22 cellular contexts compared by ENCODE assay signal in the genomic region with DNA sequence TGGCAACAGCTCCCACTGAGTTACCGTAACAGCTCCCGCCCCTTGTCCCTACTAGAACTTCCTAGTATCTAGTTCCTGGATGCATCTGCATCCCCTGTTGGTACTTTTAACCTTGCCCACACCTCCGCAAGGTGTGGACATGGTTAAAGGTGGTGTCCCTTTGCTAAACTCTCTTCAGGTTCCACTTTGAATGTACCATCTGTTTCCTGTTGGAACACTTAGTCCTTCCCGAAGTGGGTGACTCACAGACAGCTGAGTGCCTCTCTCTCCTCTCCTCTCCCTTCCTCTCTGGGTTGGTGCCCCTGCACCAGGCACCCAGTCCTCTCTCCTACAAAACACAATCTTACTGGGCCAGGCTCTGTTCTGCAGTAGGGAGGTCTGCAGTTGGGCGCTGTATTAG. TPM values are rescaled to one million over a fixed set of nuclear protein-coding genes. Genes with fewer than 3 reads are reported as not detected.
DNase-seq lines count a peak whose midpoint lies in the region; ATAC-seq, FAIRE-seq and TF ChIP-seq lines count a peak whose summit lies in the region.
"Had no signal": no experiment of that assay in that cellular context is flagged by ENCODE, and none has a peak within 500 bp of the region (broad histone marks: within the 10 kb centered on the region; RNA-seq: fewer than 3 reads in every experiment).

No MANE protein-coding gene starts in this region.

- DNase-seq in NCI-H2107 treated with DMSO at 0.1 percent for 48 hours (lab: John Stamatoyannopoulos, UW; ENCODE audit: unreplicated experiment) (peak; percentile 26), NCI-H2107 (lab: John Stamatoyannopoulos, UW) (no peak), KBM-7 (peak; percentile 37), K562 (ENCODE audit: extremely low read depth in 1 of 4, low spot score in 3 of 4) (no peak)
- DNase-seq in stimulated activated effector memory CD8-positive, alpha-beta T cell treated with anti-CD3 and anti-CD28 coated beads, Interleukin-12 subunit alpha, Interleukin-12 subunit beta, amount 100 ng/mL, for 72 hours (ENCODE audit: low spot score in 2 of 2), result no peak
- DNase-seq: activated CD4-positive, alpha-beta T cell treated with anti-CD3 and anti-CD28 coated beads, Interleukin-2, amount 50 U/mL, for 48 hours; activated T-cell treated with anti-CD3 and anti-CD28 coated beads, Interleukin-2, amount 50 U/mL, for 4 hours; DMS79; HFFc6; kidney glomerular epithelial cell; MM.1S; NCI-H2081 treated with DMSO at 0.1 percent for 48 hours; retina; stimulated activated naive CD4-positive, alpha-beta T cell treated with Interleukin-2 at 50 U/mL for 16 hours; SW 1271 had no signal

- no peak for TF ChIP-seq EP300 in K562 (IDR thresholded peaks at IDR 0.05; ENCODE audit: low read length)

- H4K20me1 ChIP-seq in K562 (replicated peaks; ENCODE audit: control insufficient read depth, insufficient read depth, low read length), result no peaks in the 10 kb centered on the region
- H4K20me1 ChIP-seq: BLaER1 treated with 17β-estradiol and CSF1 and Interleukin-3, amounts not matched to agents 10 nM and 100 nM had no signal

- no TSS peak for BruUV-seq in K562 (replicated peaks; lab: Mats Ljungman, UMichigan)

- no peak overlapping the region for H3K9ac ChIP-seq in K562 (ENCODE audit: insufficient read depth in 1 of 2, low read depth in 2 of 2, low read length in 2 of 2)
- H3K9ac ChIP-seq: BLaER1 treated with 17β-estradiol and CSF1 and Interleukin-3, amounts not matched to agents 10 nM and 100 nM had no signal

- intact Hi-C loops in K562 (cut with micrococcal nuclease), result no loop called here

- FAIRE-seq in K562 (lab: Jason Lieb, UNC), result no peak
- FAIRE-seq: A204.1 had no signal

- no peaks in the 10 kb centered on the region for H3K27me3 Mint-ChIP-seq in stimulated activated memory B cell treated with anti-CD40 and anti-IgM and Interleukin-4, amounts not matched to agents 10 μg/mL and 1 μg/mL and 100 μg/mL, for 72 hours

- in situ Hi-C loops in KBM-7 (cut with MboI; ENCODE audit: low pct_unique_long_range_greater_than_20kb, low sequenced_read_pairs), result no loop called here
- in situ Hi-C loops in K562 (cut with MboI), result no loop called here

- H3K9me3 ChIP-seq in K562 (replicated peaks; ENCODE audit: control insufficient read depth, insufficient read depth, low read depth, low read length), result no peaks in the 10 kb centered on the region; the same call in 1 of the 2 replicates

- ATAC-seq in K562 (no peak), GM19023 (IDR thresholded peaks at IDR 0.05; ENCODE audit: unreplicated experiment) (no peak), GM21423 (IDR thresholded peaks at IDR 0.05; ENCODE audit: unreplicated experiment) (no peak)
- no peak for ATAC-seq in stimulated activated memory B cell treated with anti-CD40 and anti-IgM and Interleukin-4, amounts not matched to agents 10 μg/mL and 1 μg/mL and 100 μg/mL, for 72 hours
- ATAC-seq in stimulated activated effector memory CD8-positive, alpha-beta T cell treated with anti-CD3 and anti-CD28 coated beads, Interleukin-12 subunit alpha, Interleukin-12 subunit beta, amount 100 ng/mL, for 72 hours, result no peak
- ATAC-seq: activated T-cell treated with anti-CD3 and anti-CD28 coated beads, Interleukin-2, amount 50 U/mL, for 4 hours had no signal

- POLR2A ChIA-PET in K562 (lab: Yijun Ruan, JAX), result interaction anchor here (0.7 kb wide), 1 partner anchor 12 kb away, joined by 3 read pairs; no protein-coding TSS in a partner anchor

- no peak for TF ChIP-seq RAD21 in K562 (CRISPR knock-in tag; conservative IDR thresholded peaks at IDR 0.05 in 1 of 2, IDR thresholded peaks at IDR 0.05 in 1 of 2)

- peaks cover 32% of the 10 kb centered on the region for H3K4me1 Mint-ChIP-seq in stimulated activated memory B cell treated with anti-CD40 and anti-IgM and Interleukin-4, amounts not matched to agents 10 μg/mL and 1 μg/mL and 100 μg/mL, for 72 hours
- H3K4me1 Mint-ChIP-seq in stimulated activated effector memory CD8-positive, alpha-beta T cell treated with anti-CD3 and anti-CD28 coated beads, Interleukin-12 subunit alpha, Interleukin-12 subunit beta, amount 100 ng/mL, for 72 hours, result peaks cover 7% of the 10 kb centered on the region

- peak overlapping the region; percentile 31 for H3K27ac Mint-ChIP-seq in stimulated activated memory B cell treated with anti-CD40 and anti-IgM and Interleukin-4, amounts not matched to agents 10 μg/mL and 1 μg/mL and 100 μg/mL, for 72 hours
- no peak overlapping the region for H3K27ac Mint-ChIP-seq in stimulated activated effector memory CD8-positive, alpha-beta T cell treated with anti-CD3 and anti-CD28 coated beads, Interleukin-12 subunit alpha, Interleukin-12 subunit beta, amount 100 ng/mL, for 72 hours
- H3K27ac Mint-ChIP-seq: HFFc6 had no signal

- CTCF ChIA-PET in K562 (lab: Yijun Ruan, JAX; ENCODE audit: low intra/inter-chr PET ratio), result no interaction called here

- H3K4me2 ChIP-seq in K562 (ENCODE audit: insufficient read depth, low read length), result no peak overlapping the region
- H3K4me2 ChIP-seq: hepatocyte had no signal

- TF ChIP-seq CTCF in K562 (IDR thresholded peaks at IDR 0.05 in 2 of 3, conservative IDR thresholded peaks at IDR 0.05 in 1 of 3; ENCODE audit: insufficient read depth in 2 of 3, low read depth in 1 of 3, low read length in 3 of 3), result no peak

- H3K9me3 Mint-ChIP-seq in stimulated activated memory B cell treated with anti-CD40 and anti-IgM and Interleukin-4, amounts not matched to agents 10 μg/mL and 1 μg/mL and 100 μg/mL, for 72 hours, result peaks cover 11% of the 10 kb centered on the region
- H3K9me3 Mint-ChIP-seq in stimulated activated effector memory CD8-positive, alpha-beta T cell treated with anti-CD3 and anti-CD28 coated beads, Interleukin-12 subunit alpha, Interleukin-12 subunit beta, amount 100 ng/mL, for 72 hours, result no peaks in the 10 kb centered on the region
- H3K9me3 Mint-ChIP-seq: activated T-cell treated with anti-CD3 and anti-CD28 coated beads, Interleukin-2, amount 50 U/mL, for 4 hours; HFFc6 had no signal

- H3K4me3 ChIP-seq in K562, result no peak overlapping the region
- H3K4me3 ChIP-seq: hepatocyte, tibial nerve had no signal

- H3K9me1 ChIP-seq in K562 (ENCODE audit: control insufficient read depth, insufficient read depth, low read length), result no peaks in the 10 kb centered on the region

- H3K27me3 ChIP-seq in K562 (ENCODE audit: control insufficient read depth in 2 of 2, insufficient read depth in 2 of 2, low read length in 2 of 2), result no peaks in the 10 kb centered on the region
- H3K27me3 ChIP-seq: BLaER1 treated with 17β-estradiol and CSF1 and Interleukin-3, amounts not matched to agents 10 nM and 100 nM; hepatocyte; tibial nerve had no signal

- no peak overlapping the region for H3K4me3 Mint-ChIP-seq in stimulated activated memory B cell treated with anti-CD40 and anti-IgM and Interleukin-4, amounts not matched to agents 10 μg/mL and 1 μg/mL and 100 μg/mL, for 72 hours
- H3K4me3 Mint-ChIP-seq in stimulated activated effector memory CD8-positive, alpha-beta T cell treated with anti-CD3 and anti-CD28 coated beads, Interleukin-12 subunit alpha, Interleukin-12 subunit beta, amount 100 ng/mL, for 72 hours, result no peak overlapping the region
- H3K4me3 Mint-ChIP-seq: activated T-cell treated with anti-CD3 and anti-CD28 coated beads, Interleukin-2, amount 50 U/mL, for 4 hours; HFFc6 had no signal

- TF ChIP-seq POLR2A in K562 (conservative IDR thresholded peaks at IDR 0.05), result no peak

- no peaks in the 10 kb centered on the region for H3K36me3 ChIP-seq in K562 (ENCODE audit: control insufficient read depth, insufficient read depth, low read length)
- H3K36me3 ChIP-seq: tibial nerve had no signal

- no peak overlapping the region for H3K27ac ChIP-seq in K562 (ENCODE audit: extremely low read depth, low read depth, low read length)
- H3K27ac ChIP-seq: hepatocyte, tibial nerve had no signal

- H3K36me3 Mint-ChIP-seq in stimulated activated memory B cell treated with anti-CD40 and anti-IgM and Interleukin-4, amounts not matched to agents 10 μg/mL and 1 μg/mL and 100 μg/mL, for 72 hours, result peaks cover under 1% of the 10 kb centered on the region
- no peaks in the 10 kb centered on the region for H3K36me3 Mint-ChIP-seq in stimulated activated effector memory CD8-positive, alpha-beta T cell treated with anti-CD3 and anti-CD28 coated beads, Interleukin-12 subunit alpha, Interleukin-12 subunit beta, amount 100 ng/mL, for 72 hours

- H3K4me1 ChIP-seq in K562 (replicated peaks in 1 of 2; ENCODE audit: control insufficient read depth in 2 of 2, insufficient read depth in 2 of 2, low read length in 2 of 2), result peaks cover 0 to 5% of the 10 kb centered on the region in 2 experiments; a peak in 2 of 5 replicates
- H3K4me1 ChIP-seq: tibial nerve had no signal

- H3K79me2 ChIP-seq in K562 (ENCODE audit: control insufficient read depth, insufficient read depth, low read length), result no peaks in the 10 kb centered on the region
- H3K79me2 ChIP-seq: hepatocyte had no signal

- H2AFZ ChIP-seq in K562 (ENCODE audit: low read depth, low read length), result 0 out of 2 replicates have a peak overlapping the region, but pooled peaks have one; percentile 9
- H2AFZ ChIP-seq: hepatocyte had no signal

- WGBS in K562 (ENCODE audit: insufficient coverage, low coverage, missing lambda C conversion rate), result 46% methylated on average over 5 of the region's 5 CpGs

TF ChIP-seq in K562, 482 proteins besides CTCF, POLR2A, EP300 and RAD21 (continues in another document):
- TF ChIP-seq SRSF7 (optimal IDR thresholded peaks at IDR 0.05; ENCODE audit: low read depth, low read length) (no peak), MTF1 (CRISPR knock-in tag; IDR thresholded peaks at IDR 0.05; ENCODE audit: borderline replicate concordance) (no peak), RBBP5 (IDR thresholded peaks at IDR 0.05; ENCODE audit: borderline replicate concordance, insufficient read depth, low read length, poor library complexity, severe bottlenecking) (no peak)

RNA-seq across cellular contexts. Expression of gene REL, which starts 19.6 kb away (rescaled TPM):
- total RNA-seq in K562 (2011; cell fraction: chromatin; rRNA removed; ENCODE audit: low replicate concordance), result 15.4 and 39.4 TPM in 2 replicates
- 5.3 and 7.2 TPM in 2 replicates for total RNA-seq in K562 (2011; cell fraction: nucleolus; rRNA removed)
- total RNA-seq in K562 (2011; cell fraction: nucleoplasm; rRNA removed), result 14.2 and 23.3 TPM in 2 replicates
- 4.7 and 5.6 TPM in 2 replicates for total RNA-seq in K562 (2014; rRNA removed)
- total RNA-seq in K562 (2014; rRNA removed; fragmentation: Illumina TruSeq; extraction: Trizol), result 8.0 and 10.1 TPM in 2 replicates
- total RNA-seq in K562 (2015; rRNA removed; fragmentation: Illumina TruSeq; extraction: Trizol), result 7.5 and 8.6 TPM in 2 replicates
- 6.6 and 6.7 TPM in 2 replicates for total RNA-seq in K562 (2021)
- 5.9 and 6.5 TPM in 2 replicates for polyA plus RNA-seq in K562 (2011; rRNA removed)
- polyA plus RNA-seq in K562 (2011; cell fraction: cytosol; rRNA removed), result 2.5 and 4.7 TPM in 2 replicates
- 5.7 and 6.3 TPM in 2 replicates for polyA plus RNA-seq in K562 (2011; cell fraction: nucleus; rRNA removed)
- 3.2 and 3.4 TPM in 2 replicates for polyA plus RNA-seq in K562 (2012)
- polyA plus RNA-seq in K562 (2014; fragmentation: Illumina TruSeq; extraction: Trizol), result 5.8 and 6.3 TPM in 2 replicates
- polyA plus RNA-seq in K562 (2014; fragmentation: Nextera tagmentation; extraction: Ambion mirVana), result 1 to 10 TPM in 1 of 2 experiments, under 1 TPM in 1; 0.63 to 2.4 TPM
- polyA plus RNA-seq in K562 (2014; rRNA removed), result 3.1 and 4.4 TPM in 2 replicates
- 21.5 and 25.4 TPM in 2 replicates for polyA minus RNA-seq in K562 (2011; rRNA and poly(A)+ RNA removed)
- polyA minus RNA-seq in K562 (2011; cell fraction: cytosol; rRNA and poly(A)+ RNA removed), result 7.8 and 8.3 TPM in 2 replicates
- 5.3 and 13.2 TPM in 2 replicates for polyA minus RNA-seq in K562 (2011; cell fraction: nucleus; rRNA and poly(A)+ RNA removed)

Comparison
In these comparisons a context has a peak if more than half of its experiments do, and no peak if none do; other contexts are left out.
1. DNase-seq: peak in NCI-H2107 treated with DMSO at 0.1 percent for 48 hours (single experiment) and KBM-7 (single experiment); none in NCI-H2107 (single experiment), K562 (0 of 4) and stimulated activated effector memory CD8-positive, alpha-beta T cell treated with anti-CD3 and anti-CD28 coated beads, Interleukin-12 subunit alpha, Interleukin-12 subunit beta, amount 100 ng/mL, for 72 hours (0 of 2).